In the genomic region with DNA sequence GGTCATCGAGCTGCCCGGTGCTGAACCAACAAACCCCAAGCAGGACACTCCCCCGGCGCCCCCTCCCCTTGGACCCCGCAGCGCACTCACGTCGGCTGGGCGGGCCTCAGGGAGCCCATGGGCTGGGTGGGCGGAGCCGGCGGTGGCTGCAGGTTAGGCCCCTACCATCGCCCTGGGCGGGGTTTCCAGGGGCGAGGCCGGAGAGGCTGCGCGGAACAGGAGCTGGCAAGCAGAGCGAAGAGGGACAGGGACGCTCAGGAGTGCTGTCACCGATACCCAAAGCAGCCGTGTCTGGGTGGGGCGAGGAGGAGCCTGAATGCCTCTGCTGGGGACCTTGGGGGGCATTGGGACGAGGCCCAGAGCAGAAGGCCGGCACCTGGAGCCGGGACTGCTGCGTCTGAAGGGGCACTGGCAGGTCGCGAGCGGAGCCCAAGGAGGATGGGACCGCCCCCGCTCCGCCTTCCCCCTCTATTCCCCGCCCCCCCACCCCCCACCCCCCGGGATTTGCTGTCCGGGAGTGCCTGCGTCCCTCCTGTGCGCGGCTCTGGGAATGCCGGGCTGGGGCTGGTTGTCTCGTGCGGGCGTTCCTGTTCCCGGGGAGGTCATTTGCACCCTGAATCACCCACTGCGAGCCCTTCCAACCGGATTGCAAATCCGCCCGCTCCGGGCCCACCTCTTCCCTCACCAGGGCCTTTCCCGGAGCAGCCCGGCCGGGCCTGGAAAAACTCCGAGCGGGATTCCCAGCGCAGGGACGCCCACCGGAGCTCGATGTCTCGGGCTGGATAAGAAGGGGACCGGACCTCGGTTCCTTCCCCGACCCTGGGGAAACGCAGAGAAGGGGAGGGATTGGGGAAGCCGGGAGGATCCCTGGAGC, we compare ENCODE assay signal across 1 cellular context.
TF ChIP-seq lines count a peak whose summit lies in the region.

No MANE protein-coding gene starts in this region.

TF ChIP-seq in HEK293, 187 proteins besides CTCF, POLR2A, EP300 and RAD21 (continued from another document):
- TF ChIP-seq ZNF645 (tag by site-specific recombination; IDR thresholded peaks at IDR 0.05) (no peak), ZNF600 (tag by site-specific recombination; IDR thresholded peaks at IDR 0.05) (peak; percentile 89), ZNF2 (tag by site-specific recombination; IDR thresholded peaks at IDR 0.05) (no peak), ZSCAN16 (tag by site-specific recombination; IDR thresholded peaks at IDR 0.05) (no peak), ZNF16 (tag by site-specific recombination; IDR thresholded peaks at IDR 0.05; ENCODE audit: low read depth) (no peak), ZNF155 (tag by site-specific recombination; IDR thresholded peaks at IDR 0.05) (no peak), ZNF37A (tag by site-specific recombination; IDR thresholded peaks at IDR 0.05) (no peak), ZNF785 (tag by site-specific recombination; IDR thresholded peaks at IDR 0.05) (no peak), ZIC2 (tag by site-specific recombination; IDR thresholded peaks at IDR 0.05) (peak; percentile 67), ZNF274 (IDR thresholded peaks at IDR 0.05; ENCODE audit: low read length) (no peak), ZNF274 (tag by site-specific recombination; IDR thresholded peaks at IDR 0.05; ENCODE audit: borderline replicate concordance) (no peak), HOXD13 (CRISPR knock-in tag; IDR thresholded peaks at IDR 0.05; ENCODE audit: borderline replicate concordance) (no peak), MZF1 (tag by site-specific recombination; IDR thresholded peaks at IDR 0.05; ENCODE audit: borderline replicate concordance) (no peak), PBX3 (CRISPR knock-in tag; IDR thresholded peaks at IDR 0.05) (0 out of 2 replicates have a peak, but pooled peaks have one; percentile 56), ZNF549 (tag by site-specific recombination; IDR thresholded peaks at IDR 0.05) (no peak), ZNF140 (tag by site-specific recombination; IDR thresholded peaks at IDR 0.05) (no peak), ZBTB7A (tag by site-specific recombination; IDR thresholded peaks at IDR 0.05; ENCODE audit: low read depth) (no peak), ZNF510 (tag by site-specific recombination; IDR thresholded peaks at IDR 0.05; ENCODE audit: insufficient replicate concordance) (no peak), KLF9 (tag by site-specific recombination; IDR thresholded peaks at IDR 0.05; ENCODE audit: low read depth) (peak; percentile 68), ZNF596 (tag by site-specific recombination; IDR thresholded peaks at IDR 0.05) (no peak), ZNF521 (tag by site-specific recombination; IDR thresholded peaks at IDR 0.05) (no peak), SCRT2 (tag by site-specific recombination; IDR thresholded peaks at IDR 0.05) (no peak), ZNF621 (tag by site-specific recombination; IDR thresholded peaks at IDR 0.05) (no peak), ZNF211 (tag by site-specific recombination; IDR thresholded peaks at IDR 0.05; ENCODE audit: low read depth) (no peak), ZFHX2 (tag by site-specific recombination; conservative IDR thresholded peaks at IDR 0.05) (peak; percentile 39; the same call in 1 of the 2 replicates), ZNF292 (tag by site-specific recombination; IDR thresholded peaks at IDR 0.05; ENCODE audit: borderline replicate concordance, low read depth) (no peak), ZNF76 (tag by site-specific recombination; IDR thresholded peaks at IDR 0.05; ENCODE audit: borderline replicate concordance, low read depth) (no peak), ZNF423 (tag by site-specific recombination; IDR thresholded peaks at IDR 0.05) (peak; percentile 31; the same call in 1 of the 2 replicates), ZNF692 (tag by site-specific recombination; IDR thresholded peaks at IDR 0.05) (no peak), ZBTB1 (tag by site-specific recombination; IDR thresholded peaks at IDR 0.05) (no peak), ZNF585B (tag by site-specific recombination; IDR thresholded peaks at IDR 0.05) (no peak), ZSCAN30 (tag by site-specific recombination; IDR thresholded peaks at IDR 0.05) (no peak), ZNF26 (tag by site-specific recombination; IDR thresholded peaks at IDR 0.05) (no peak), ZNF544 (tag by site-specific recombination; IDR thresholded peaks at IDR 0.05) (no peak), ZNF148 (tag by site-specific recombination; IDR thresholded peaks at IDR 0.05; ENCODE audit: borderline replicate concordance) (no peak), RBAK (tag by site-specific recombination; IDR thresholded peaks at IDR 0.05) (no peak), ZNF664 (tag by site-specific recombination; IDR thresholded peaks at IDR 0.05) (no peak), ZBTB21 (tag by site-specific recombination; IDR thresholded peaks at IDR 0.05) (no peak), ZBTB6 (tag by site-specific recombination; IDR thresholded peaks at IDR 0.05) (no peak), ZNF514 (tag by site-specific recombination; IDR thresholded peaks at IDR 0.05) (no peak), ZSCAN23 (tag by site-specific recombination; IDR thresholded peaks at IDR 0.05) (no peak), ZBTB49 (tag by site-specific recombination; IDR thresholded peaks at IDR 0.05; ENCODE audit: low read depth) (no peak)
- TF ChIP-seq, protein P1, sequence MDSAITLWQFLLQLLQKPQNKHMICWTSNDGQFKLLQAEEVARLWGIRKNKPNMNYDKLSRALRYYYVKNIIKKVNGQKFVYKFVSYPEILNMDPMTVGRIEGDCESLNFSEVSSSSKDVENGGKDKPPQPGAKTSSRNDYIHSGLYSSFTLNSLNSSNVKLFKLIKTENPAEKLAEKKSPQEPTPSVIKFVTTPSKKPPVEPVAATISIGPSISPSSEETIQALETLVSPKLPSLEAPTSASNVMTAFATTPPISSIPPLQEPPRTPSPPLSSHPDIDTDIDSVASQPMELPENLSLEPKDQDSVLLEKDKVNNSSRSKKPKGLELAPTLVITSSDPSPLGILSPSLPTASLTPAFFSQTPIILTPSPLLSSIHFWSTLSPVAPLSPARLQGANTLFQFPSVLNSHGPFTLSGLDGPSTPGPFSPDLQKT (IDR thresholded peaks at IDR 0.05; ENCODE audit: borderline replicate concordance, low read depth, low read length): no peak
- TF ChIP-seq, protein P2, sequence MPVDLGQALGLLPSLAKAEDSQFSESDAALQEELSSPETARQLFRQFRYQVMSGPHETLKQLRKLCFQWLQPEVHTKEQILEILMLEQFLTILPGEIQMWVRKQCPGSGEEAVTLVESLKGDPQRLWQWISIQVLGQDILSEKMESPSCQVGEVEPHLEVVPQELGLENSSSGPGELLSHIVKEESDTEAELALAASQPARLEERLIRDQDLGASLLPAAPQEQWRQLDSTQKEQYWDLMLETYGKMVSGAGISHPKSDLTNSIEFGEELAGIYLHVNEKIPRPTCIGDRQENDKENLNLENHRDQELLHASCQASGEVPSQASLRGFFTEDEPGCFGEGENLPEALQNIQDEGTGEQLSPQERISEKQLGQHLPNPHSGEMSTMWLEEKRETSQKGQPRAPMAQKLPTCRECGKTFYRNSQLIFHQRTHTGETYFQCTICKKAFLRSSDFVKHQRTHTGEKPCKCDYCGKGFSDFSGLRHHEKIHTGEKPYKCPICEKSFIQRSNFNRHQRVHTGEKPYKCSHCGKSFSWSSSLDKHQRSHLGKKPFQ (tag by site-specific recombination; IDR thresholded peaks at IDR 0.05): no peak
- TF ChIP-seq, protein P3, sequence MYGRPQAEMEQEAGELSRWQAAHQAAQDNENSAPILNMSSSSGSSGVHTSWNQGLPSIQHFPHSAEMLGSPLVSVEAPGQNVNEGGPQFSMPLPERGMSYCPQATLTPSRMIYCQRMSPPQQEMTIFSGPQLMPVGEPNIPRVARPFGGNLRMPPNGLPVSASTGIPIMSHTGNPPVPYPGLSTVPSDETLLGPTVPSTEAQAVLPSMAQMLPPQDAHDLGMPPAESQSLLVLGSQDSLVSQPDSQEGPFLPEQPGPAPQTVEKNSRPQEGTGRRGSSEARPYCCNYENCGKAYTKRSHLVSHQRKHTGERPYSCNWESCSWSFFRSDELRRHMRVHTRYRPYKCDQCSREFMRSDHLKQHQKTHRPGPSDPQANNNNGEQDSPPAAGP (tag by site-specific recombination; IDR thresholded peaks at IDR 0.05): peak; percentile 47
